Comparison of ENCODE assay signal across 32 cellular contexts in the genomic region with DNA sequence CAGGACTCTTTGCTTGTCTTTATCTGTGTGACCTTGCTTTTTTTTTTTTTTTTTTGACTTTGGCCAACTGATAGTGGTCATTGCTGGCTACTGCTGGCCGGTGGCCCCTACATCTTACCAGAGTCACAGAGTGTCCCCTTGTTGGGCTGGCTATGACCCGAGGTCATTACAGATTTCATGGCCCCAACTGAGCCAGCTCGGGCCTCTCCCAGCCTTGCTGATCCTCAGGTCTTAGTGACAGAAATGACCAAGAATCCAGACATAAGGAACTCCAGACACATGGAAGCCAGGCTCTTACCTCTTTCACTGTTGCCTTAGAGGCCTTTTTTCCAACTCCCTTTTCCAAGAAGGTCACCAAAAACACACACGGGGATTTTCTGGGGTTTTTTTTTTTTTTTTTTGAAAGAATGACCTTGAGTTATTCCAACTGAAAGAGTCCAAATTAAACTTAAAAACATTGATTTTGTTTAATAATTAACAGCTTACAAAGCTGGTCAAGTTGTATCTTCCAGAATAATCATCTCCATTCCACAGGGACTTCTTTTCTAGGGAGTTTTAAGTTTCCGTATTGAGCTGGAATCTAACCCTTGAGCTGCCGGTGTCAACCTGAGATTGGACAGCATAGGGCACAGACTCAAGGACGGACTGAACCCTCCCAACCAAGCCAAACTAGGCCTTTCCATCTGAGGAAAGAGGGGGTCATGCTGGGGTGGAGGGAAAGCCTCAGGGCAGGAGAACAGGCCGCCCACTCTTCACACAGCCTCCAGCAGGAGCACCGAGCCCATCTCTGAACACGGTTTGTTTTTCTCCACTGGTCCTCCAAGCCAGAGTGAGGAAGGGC. TPM values are rescaled to one million over a fixed set of nuclear protein-coding genes. Genes with fewer than 3 reads are reported as not detected.
DNase-seq lines count a peak whose midpoint lies in the region; ATAC-seq and TF ChIP-seq lines count a peak whose summit lies in the region.
"Had no signal": no experiment of that assay in that cellular context is flagged by ENCODE, and none has a peak within 500 bp of the region (broad histone marks: within the 10 kb centered on the region; RNA-seq: fewer than 3 reads in every experiment).

No MANE protein-coding gene starts in this region.

- no peaks in the 10 kb centered on the region for H3K4me1 ChIP-seq in mesendoderm (ENCODE audit: control insufficient read depth, low read depth, low read length)
- H3K4me1 ChIP-seq: uterus had no signal

- no peaks in the 10 kb centered on the region for H3K27me3 Mint-ChIP-seq in activated T-cell treated with anti-CD3 and anti-CD28 coated beads, Interleukin-2, amount 50 U/mL, for 72 hours (ENCODE audit: low read depth)
- H3K27me3 Mint-ChIP-seq in activated T-cell treated with anti-CD3 and anti-CD28 coated beads, Interleukin-2, amount 50 U/mL, for 24 hours, result no peaks in the 10 kb centered on the region
- H3K27me3 Mint-ChIP-seq in activated B cell treated with CpG ODN at 0.5 μM for 24 hours (no peaks in the 10 kb centered on the region), memory B cell (no peaks in the 10 kb centered on the region), mesothelial cell of epicardium (ENCODE audit: low read depth) (peaks cover 37% of the 10 kb centered on the region)
- H3K27me3 Mint-ChIP-seq in stimulated activated memory B cell treated with anti-CD40 and anti-IgM and Interleukin-4, amounts not matched to agents 10 μg/mL and 1 μg/mL and 100 μg/mL, for 72 hours, result no peaks in the 10 kb centered on the region

- H3K9ac ChIP-seq in mesendoderm (ENCODE audit: low read length), result no peak overlapping the region

- no peak overlapping the region for H3K4ac ChIP-seq in mesendoderm (ENCODE audit: low read depth, low read length)

- H3K18ac ChIP-seq in mesendoderm (ENCODE audit: low read length), result no peak overlapping the region

- H3K4me2 ChIP-seq in mesendoderm (ENCODE audit: low read length), result no peak overlapping the region

- CTCF ChIA-PET in activated B cell treated with CpG ODN at 0.5 μM for 24 hours (lab: Charles Lee), result interaction anchor here (0.9 kb wide), 1 partner anchor 9 kb away, joined by 3 read pairs; no protein-coding TSS in a partner anchor

- no CpG with 5 or more reads among the region's 10 CpGs for WGBS in mesendoderm (ENCODE audit: extremely low coverage, insufficient coverage, low lambda C conversion rate)

- no peaks in the 10 kb centered on the region for H3K36me3 ChIP-seq in mesendoderm (ENCODE audit: control insufficient read depth, insufficient read depth, low read length)
- H3K36me3 ChIP-seq: HAP-1, ovary, stomach, thyroid gland, uterus, WERI-Rb-1 had no signal

- POLR2A ChIA-PET in activated B cell treated with CpG ODN at 0.5 μM for 24 hours (lab: Charles Lee), result interaction anchor here (0.6 to 0.7 kb wide), 4 partner anchors 10 to 163 kb away, joined by 3 to 8 read pairs (median 4); partner anchors contain the start of gene TLL2

- H3K27ac ChIP-seq in mesendoderm (ENCODE audit: low read depth, low read length), result no peak overlapping the region
- H3K27ac ChIP-seq: coronary artery, stomach, uterus, WERI-Rb-1 had no signal

- H4K5ac ChIP-seq in mesendoderm (ENCODE audit: low read length), result no peak overlapping the region

- no peaks in the 10 kb centered on the region for H3K36me3 Mint-ChIP-seq in activated T-cell treated with anti-CD3 and anti-CD28 coated beads, Interleukin-2, amount 50 U/mL, for 72 hours (ENCODE audit: insufficient read depth in 2 of 2)
- H3K36me3 Mint-ChIP-seq in activated T-cell treated with anti-CD3 and anti-CD28 coated beads, Interleukin-2, amount 50 U/mL, for 24 hours (ENCODE audit: low read depth), result no peaks in the 10 kb centered on the region
- H3K36me3 Mint-ChIP-seq in activated B cell treated with CpG ODN at 0.5 μM for 24 hours (ENCODE audit: low read depth) (peaks cover 63% of the 10 kb centered on the region), memory B cell (peaks cover 36% of the 10 kb centered on the region), mesothelial cell of epicardium (no peaks in the 10 kb centered on the region)
- peaks cover 51% of the 10 kb centered on the region for H3K36me3 Mint-ChIP-seq in stimulated activated memory B cell treated with anti-CD40 and anti-IgM and Interleukin-4, amounts not matched to agents 10 μg/mL and 1 μg/mL and 100 μg/mL, for 72 hours
- H3K36me3 Mint-ChIP-seq: activated naive CD8-positive, alpha-beta T cell treated with anti-CD3 and anti-CD28 coated beads, Interleukin-2, amount 10 ng/mL, durations not matched to agents 7 days and 5 days; CD8-positive, alpha-beta T cell had no signal

- no peak overlapping the region for H3K4me3 ChIP-seq in mesendoderm (ENCODE audit: low read length)
- H3K4me3 ChIP-seq: coronary artery, HAP-1, mucosa of descending colon, ovary, stomach, thyroid gland, uterus had no signal

- peak overlapping the region; percentile 72 for H3K27ac Mint-ChIP-seq in activated T-cell treated with anti-CD3 and anti-CD28 coated beads, Interleukin-2, amount 50 U/mL, for 72 hours
- no peak overlapping the region for H3K27ac Mint-ChIP-seq in activated T-cell treated with anti-CD3 and anti-CD28 coated beads, Interleukin-2, amount 50 U/mL, for 24 hours
- H3K27ac Mint-ChIP-seq in activated B cell treated with CpG ODN at 0.5 μM for 24 hours (peak overlapping the region; percentile 79), memory B cell (peak overlapping the region; percentile 93), mesothelial cell of epicardium (no peak overlapping the region)
- peak overlapping the region; percentile 91 for H3K27ac Mint-ChIP-seq in stimulated activated memory B cell treated with anti-CD40 and anti-IgM and Interleukin-4, amounts not matched to agents 10 μg/mL and 1 μg/mL and 100 μg/mL, for 72 hours
- H3K27ac Mint-ChIP-seq: CD8-positive, alpha-beta T cell had no signal

- H4K8ac ChIP-seq in mesendoderm (ENCODE audit: low read depth, low read length), result no peak overlapping the region

- H3K23ac ChIP-seq in mesendoderm (ENCODE audit: low read length), result no peak overlapping the region

- no peaks in the 10 kb centered on the region for H3K27me3 ChIP-seq in mesendoderm (ENCODE audit: insufficient read depth, low read length, poor library complexity)
- H3K27me3 ChIP-seq: ovary, stomach, thyroid gland, uterus had no signal

- H3K79me1 ChIP-seq in mesendoderm (ENCODE audit: low read length), result no peaks in the 10 kb centered on the region

- no peak for ATAC-seq in activated T-cell treated with anti-CD3 and anti-CD28 coated beads, Interleukin-2, amount 50 U/mL, for 72 hours (replicated peaks in 1 of 2)
- ATAC-seq in activated B cell treated with CpG ODN at 0.5 μM for 24 hours (ENCODE audit: low read depth), result no peak
- no peak for ATAC-seq in memory B cell (ENCODE audit: low read depth)
- no peak for ATAC-seq in stimulated activated memory B cell treated with anti-CD40 and anti-IgM and Interleukin-4, amounts not matched to agents 10 μg/mL and 1 μg/mL and 100 μg/mL, for 72 hours
- ATAC-seq: CD8-positive, alpha-beta T cell; left ventricle myocardium superior had no signal

- no peak for TF ChIP-seq CTCF in activated B cell treated with CpG ODN at 0.5 μM for 24 hours (IDR thresholded peaks at IDR 0.05)
- TF ChIP-seq CTCF in mesothelial cell of epicardium (IDR thresholded peaks at IDR 0.05; ENCODE audit: unreplicated experiment), result no peak

- no peak overlapping the region for H2AK5ac ChIP-seq in mesendoderm (ENCODE audit: low read length)

- H3K4me1 Mint-ChIP-seq in activated T-cell treated with anti-CD3 and anti-CD28 coated beads, Interleukin-2, amount 50 U/mL, for 72 hours (ENCODE audit: low read depth), result peaks cover 12% of the 10 kb centered on the region
- peaks cover 16% of the 10 kb centered on the region for H3K4me1 Mint-ChIP-seq in activated T-cell treated with anti-CD3 and anti-CD28 coated beads, Interleukin-2, amount 50 U/mL, for 24 hours (ENCODE audit: low read depth)
- H3K4me1 Mint-ChIP-seq in activated B cell treated with CpG ODN at 0.5 μM for 24 hours, result peaks cover 90% of the 10 kb centered on the region
- H3K4me1 Mint-ChIP-seq in memory B cell, result peaks cover 69% of the 10 kb centered on the region
- H3K4me1 Mint-ChIP-seq in stimulated activated memory B cell treated with anti-CD40 and anti-IgM and Interleukin-4, amounts not matched to agents 10 μg/mL and 1 μg/mL and 100 μg/mL, for 72 hours, result peaks cover 89% of the 10 kb centered on the region
- peaks cover 27% of the 10 kb centered on the region for H3K4me1 Mint-ChIP-seq in mesothelial cell of epicardium

- no peaks in the 10 kb centered on the region for H3K79me2 ChIP-seq in mesendoderm (ENCODE audit: control insufficient read depth, insufficient read depth, low read length)

- H3K9me3 Mint-ChIP-seq in activated T-cell treated with anti-CD3 and anti-CD28 coated beads, Interleukin-2, amount 50 U/mL, for 72 hours, result peaks cover 0 to 1% of the 10 kb centered on the region in 2 donors
- H3K9me3 Mint-ChIP-seq in activated T-cell treated with anti-CD3 and anti-CD28 coated beads, Interleukin-2, amount 50 U/mL, for 24 hours, result peaks cover 3% of the 10 kb centered on the region
- H3K9me3 Mint-ChIP-seq in activated B cell treated with CpG ODN at 0.5 μM for 24 hours (no peaks in the 10 kb centered on the region), memory B cell (peaks cover 2% of the 10 kb centered on the region), mesothelial cell of epicardium (peaks cover 8% of the 10 kb centered on the region)
- no peaks in the 10 kb centered on the region for H3K9me3 Mint-ChIP-seq in stimulated activated memory B cell treated with anti-CD40 and anti-IgM and Interleukin-4, amounts not matched to agents 10 μg/mL and 1 μg/mL and 100 μg/mL, for 72 hours
- H3K9me3 Mint-ChIP-seq: CD8-positive, alpha-beta T cell had no signal

- no peak overlapping the region for H2BK120ac ChIP-seq in mesendoderm (ENCODE audit: low read depth, low read length)

- H3K4me3 Mint-ChIP-seq in activated T-cell treated with anti-CD3 and anti-CD28 coated beads, Interleukin-2, amount 50 U/mL, for 72 hours, result no peak overlapping the region
- no peak overlapping the region for H3K4me3 Mint-ChIP-seq in activated T-cell treated with anti-CD3 and anti-CD28 coated beads, Interleukin-2, amount 50 U/mL, for 24 hours
- H3K4me3 Mint-ChIP-seq in activated B cell treated with CpG ODN at 0.5 μM for 24 hours, result peak overlapping the region; percentile 17
- peak overlapping the region; percentile 46 for H3K4me3 Mint-ChIP-seq in memory B cell
- H3K4me3 Mint-ChIP-seq in stimulated activated memory B cell treated with anti-CD40 and anti-IgM and Interleukin-4, amounts not matched to agents 10 μg/mL and 1 μg/mL and 100 μg/mL, for 72 hours, result peak overlapping the region; percentile 16
- no peak overlapping the region for H3K4me3 Mint-ChIP-seq in mesothelial cell of epicardium
- H3K4me3 Mint-ChIP-seq: activated naive CD8-positive, alpha-beta T cell treated with anti-CD3 and anti-CD28 coated beads, Interleukin-2, amount 10 ng/mL, durations not matched to agents 7 days and 5 days; CD8-positive, alpha-beta T cell; nephron progenitor cell had no signal

- no peak overlapping the region for H2BK15ac ChIP-seq in mesendoderm (replicated peaks; ENCODE audit: low read depth)

- H2BK5ac ChIP-seq in mesendoderm (ENCODE audit: low read length), result no peak overlapping the region

- intact Hi-C loops in activated B cell treated with CpG ODN at 0.5 μM for 24 hours (cut with micrococcal nuclease), result no loop called here

- H3K56ac ChIP-seq in mesendoderm (ENCODE audit: low read length), result no peak overlapping the region

- no peak for DNase-seq in activated T-cell treated with anti-CD3 and anti-CD28 coated beads, Interleukin-2, amount 50 U/mL, for 72 hours
- no peak for DNase-seq in activated T-cell treated with anti-CD3 and anti-CD28 coated beads, Interleukin-2, amount 50 U/mL, for 24 hours
- DNase-seq in activated B cell treated with CpG ODN at 0.5 μM for 24 hours (no peak), memory B cell (ENCODE audit: low spot score in 2 of 2) (no peak), mesendoderm (no peak), mesothelial cell of epicardium (ENCODE audit: low spot score in 2 of 2, unreplicated experiment in 2 of 2) (no peak), NCI-H345 treated with DMSO at 0.1 percent for 48 hours (lab: John Stamatoyannopoulos, UW; ENCODE audit: unreplicated experiment) (no peak)
- DNase-seq: 8988T; activated CD4-positive, alpha-beta T cell treated with anti-CD3 and anti-CD28 coated beads for 48 hours; activated gamma-delta T cell; activated naive CD8-positive, alpha-beta T cell treated with anti-CD3 and anti-CD28 coated beads, Interleukin-2, amount 10 ng/mL, durations not matched to agents 7 days and 5 days; activated T-cell treated with anti-CD3 and anti-CD28 coated beads, Interleukin-2, amount 50 U/mL, for 1 hour; caudate nucleus; CD8-positive, alpha-beta T cell; DMS153; effector CD8-positive, alpha-beta T cell; left ventricle myocardium superior; NCI-H1048; NCI-H1694; NCI-H446; NCI-H748 treated with DMSO at 0.1 percent for 48 hours; nephron progenitor cell; ovary; stomach; T1000; thyroid gland; uterus; WERI-Rb-1 had no signal

RNA-seq across cellular contexts. Expression of gene PIK3AP1, which starts 43.8 kb away (rescaled TPM):
- total RNA-seq in activated T-cell treated with anti-CD3 and anti-CD28 coated beads, Interleukin-2, amount 50 U/mL, for 72 hours, result 10 to 100 TPM in 1 of 2 donors, 1 to 10 TPM in 1; 5.1 to 20.6 TPM
- total RNA-seq in activated B cell treated with CpG ODN at 0.5 μM for 24 hours (156 and 157 TPM in 2 replicates), mesothelial cell of epicardium (0.16 to 0.36 TPM (median 0.25 TPM) in 3 replicates)
- polyA plus RNA-seq in mesendoderm (2013, experiment 1 of 2), result 1.4 TPM
- polyA plus RNA-seq in mesendoderm (2013, experiment 2 of 2), result 1.2 TPM

Comparison
In these comparisons a context has a peak if more than half of its experiments do, and no peak if none do; other contexts are left out.
1. H3K27ac Mint-ChIP-seq: peak in activated T-cell treated with anti-CD3 and anti-CD28 coated beads, Interleukin-2, amount 50 U/mL, for 72 hours (single experiment), activated B cell treated with CpG ODN at 0.5 μM for 24 hours (single experiment), memory B cell (single experiment) and stimulated activated memory B cell treated with anti-CD40 and anti-IgM and Interleukin-4, amounts not matched to agents 10 μg/mL and 1 μg/mL and 100 μg/mL, for 72 hours (single experiment); none in activated T-cell treated with anti-CD3 and anti-CD28 coated beads, Interleukin-2, amount 50 U/mL, for 24 hours (single experiment) and mesothelial cell of epicardium (single experiment).
2. H3K4me3 Mint-ChIP-seq: peak in activated B cell treated with CpG ODN at 0.5 μM for 24 hours (single experiment), memory B cell (single experiment) and stimulated activated memory B cell treated with anti-CD40 and anti-IgM and Interleukin-4, amounts not matched to agents 10 μg/mL and 1 μg/mL and 100 μg/mL, for 72 hours (single experiment); none in activated T-cell treated with anti-CD3 and anti-CD28 coated beads, Interleukin-2, amount 50 U/mL, for 72 hours (0 of 2), activated T-cell treated with anti-CD3 and anti-CD28 coated beads, Interleukin-2, amount 50 U/mL, for 24 hours (single experiment) and mesothelial cell of epicardium (single experiment).